ENCODE assay signal across 16 cellular contexts in genomic region chr2:1777156-1777555, GRCh38. TPM values are rescaled to one million over a fixed set of nuclear protein-coding genes. Genes with fewer than 3 reads are reported as not detected.
DNase-seq lines count a peak whose midpoint lies in the region; ATAC-seq and TF ChIP-seq lines count a peak whose summit lies in the region.
"Had no signal": no experiment of that assay in that cellular context is flagged by ENCODE, and none has a peak within 500 bp of the region (broad histone marks: within the 10 kb centered on the region; RNA-seq: fewer than 3 reads in every experiment).

No MANE protein-coding gene starts in this region.

- H3K4me3 ChIP-seq in BLaER1 (no peak overlapping the region), lower lobe of right lung (no peak overlapping the region), trophoblast cell (ENCODE audit: low read depth, low read length) (no peak overlapping the region)
- H3K4me3 ChIP-seq: HAP-1, K562 had no signal

- no peaks in the 10 kb centered on the region for H4K20me1 ChIP-seq in BLaER1

- no peak overlapping the region for H2AFZ ChIP-seq in trophoblast cell (ENCODE audit: insufficient read depth, low read length, poor library complexity)

- H2AK5ac ChIP-seq in trophoblast cell (ENCODE audit: low read length) = peak overlapping the region; percentile 4

- peaks cover 51% of the 10 kb centered on the region for H3K4me1 ChIP-seq in BLaER1
- no peaks in the 10 kb centered on the region for H3K4me1 ChIP-seq in lower lobe of right lung
- peaks cover 27 to 34% of the 10 kb centered on the region in 2 experiments for H3K4me1 ChIP-seq in trophoblast cell (ENCODE audit: control insufficient read depth in 1 of 2, insufficient read depth in 2 of 2, low read length in 2 of 2)
- H3K4me1 ChIP-seq: BE2C, HAP-1 had no signal

- H3K14ac ChIP-seq in trophoblast cell (ENCODE audit: low read length) = no peak overlapping the region

- H2BK12ac ChIP-seq in trophoblast cell (ENCODE audit: low read length) = peak overlapping the region; percentile 72

- TF ChIP-seq CTCF in lower lobe of right lung (IDR thresholded peaks at IDR 0.05) = no peak
- TF ChIP-seq CTCF in omental fat pad (IDR thresholded peaks at IDR 0.05) = no peak

- H3K27ac ChIP-seq in BLaER1 = 0 out of 2 replicates have a peak overlapping the region, but pooled peaks have one; percentile 47
- peak overlapping the region; percentile 98 for H3K27ac ChIP-seq in KOPT-K1 (ENCODE audit: low read depth, low read length, poor library complexity, severe bottlenecking)
- no peak overlapping the region for H3K27ac ChIP-seq in lower lobe of right lung
- H3K27ac ChIP-seq in trophoblast cell (ENCODE audit: low read depth, low read length) = no peak overlapping the region
- H3K27ac ChIP-seq: HL-60 had no signal

- peak overlapping the region; percentile 54 for H2BK120ac ChIP-seq in trophoblast cell (ENCODE audit: insufficient read depth, low read length, poor library complexity)

- H4K8ac ChIP-seq in trophoblast cell (ENCODE audit: low read depth, low read length) = no peak overlapping the region

- no CpG with 5 or more reads among the region's 2 CpGs for WGBS in trophoblast cell (ENCODE audit: extremely low coverage, insufficient coverage, insufficient read length)

- peak; percentile 14 for DNase-seq in lower lobe of right lung
- no peak for DNase-seq in trophoblast cell
- DNase-seq in anterior cingulate cortex (lab: John Stamatoyannopoulos, UW) = no peak
- DNase-seq in T1000 (lab: John Stamatoyannopoulos, UW) = no peak
- DNase-seq in omental fat pad (ENCODE audit: low spot score) = no peak
- DNase-seq: BE2C; CD4-positive, alpha-beta memory T cell; DMS79 treated with DMSO at 0.1 percent for 48 hours; GF-D8; IMR-90 had no signal

- no peaks in the 10 kb centered on the region for H3K27me3 ChIP-seq in BLaER1
- H3K27me3 ChIP-seq in lower lobe of right lung (ENCODE audit: low read depth) = no peaks in the 10 kb centered on the region
- H3K27me3 ChIP-seq in trophoblast cell (ENCODE audit: insufficient read depth, low read length) = no peaks in the 10 kb centered on the region
- H3K27me3 ChIP-seq: BE2C had no signal

- H3K9me3 ChIP-seq in BLaER1 = no peaks in the 10 kb centered on the region
- no peaks in the 10 kb centered on the region for H3K9me3 ChIP-seq in KOPT-K1 (ENCODE audit: insufficient read depth, low read length, poor library complexity, severe bottlenecking)
- no peaks in the 10 kb centered on the region for H3K9me3 ChIP-seq in lower lobe of right lung
- no peaks in the 10 kb centered on the region for H3K9me3 ChIP-seq in trophoblast cell (ENCODE audit: insufficient read depth, low read depth, low read length)
- H3K9me3 ChIP-seq: BE2C, HAP-1 had no signal

- H3K23ac ChIP-seq in trophoblast cell (ENCODE audit: low read length) = no peak overlapping the region

- intact Hi-C loops in lower lobe of right lung (cut with DNase I) = no loop called here

- no peak overlapping the region for H4K12ac ChIP-seq in trophoblast cell (ENCODE audit: low read depth, low read length)

- peak overlapping the region; percentile 76 for H4K91ac ChIP-seq in trophoblast cell (ENCODE audit: low read depth, low read length)

- H3K9ac ChIP-seq in BLaER1 (peak overlapping the region; percentile 30; the same call in 1 of the 2 replicates), trophoblast cell (ENCODE audit: low read length) (no peak overlapping the region)

- H3K79me1 ChIP-seq in trophoblast cell (ENCODE audit: low read length) = peaks cover 19% of the 10 kb centered on the region

- H3K36me3 ChIP-seq in BLaER1 (no peaks in the 10 kb centered on the region), KOPT-K1 (ENCODE audit: insufficient read depth, low read length) (peaks cover 38% of the 10 kb centered on the region), lower lobe of right lung (no peaks in the 10 kb centered on the region), trophoblast cell (ENCODE audit: control insufficient read depth in 1 of 2, insufficient read depth in 2 of 2, low read length in 2 of 2) (no peaks in the 10 kb centered on the region)
- H3K36me3 ChIP-seq: BE2C, HAP-1 had no signal

- no peak overlapping the region for H3K4ac ChIP-seq in trophoblast cell (ENCODE audit: low read depth, low read length)

- ATAC-seq in lower lobe of right lung (no peak), omental fat pad (ENCODE audit: low FRiP score) (no peak)
- ATAC-seq: K562 had no signal

- H2BK5ac ChIP-seq in trophoblast cell (ENCODE audit: low read depth, low read length, poor library complexity) = peak overlapping the region; percentile 1

- H3K79me2 ChIP-seq in trophoblast cell (ENCODE audit: control insufficient read depth, insufficient read depth, low read length, poor library complexity) = peaks cover 2% of the 10 kb centered on the region

- no peak overlapping the region for H3K18ac ChIP-seq in trophoblast cell (ENCODE audit: low read length)

- H3K4me2 ChIP-seq in BLaER1 (peak overlapping the region; percentile 69), trophoblast cell (ENCODE audit: low read length) (no peak overlapping the region)

RNA-seq across cellular contexts. Expression of gene PXDN, which starts 32.8 kb away (rescaled TPM):
- 36.3 TPM for total RNA-seq in lower lobe of right lung
- polyA plus RNA-seq in trophoblast cell (2013) = 194 and 203 TPM in 2 replicates
- total RNA-seq in omental fat pad = 100 to 1,000 TPM in 2 of 4 donors, 10 to 100 TPM in 2; 81.2 to 228 (median 112) TPM
- total RNA-seq: CD4-positive, alpha-beta memory T cell had no signal
- polyA plus RNA-seq: CD14-positive monocyte, K562 had no signal

Comparison
In these comparisons a context has a peak if more than half of its experiments do, and no peak if none do; other contexts are left out.
1. H3K27ac ChIP-seq: peak in BLaER1 (single experiment) and KOPT-K1 (single experiment); none in lower lobe of right lung (single experiment) and trophoblast cell (single experiment).